Comparison of ENCODE assay signal across 37 cellular contexts in genomic region chr20:7313047-7313446, GRCh38.
"Had no signal": no experiment of that assay in that cellular context is flagged by ENCODE, and none has a peak within 500 bp of the region (broad histone marks: within the 10 kb centered on the region; RNA-seq: fewer than 3 reads in every experiment).

No MANE protein-coding gene starts in this region.

- H3K4me3 Mint-ChIP-seq: activated CD4-positive, alpha-beta memory T cell treated with anti-CD3 and anti-CD28 coated beads, Interleukin-2, amount 10 ng/mL, durations not matched to agents 7 days and 5 days; activated CD4-positive, alpha-beta T cell treated with anti-CD3 and anti-CD28 coated beads for 36 hours; activated CD4-positive, alpha-beta T cell treated with anti-CD3 and anti-CD28 coated beads, Interleukin-2, amount 10 ng/mL, durations not matched to agents 7 days and 5 days; activated CD8-positive, alpha-beta memory T cell treated with anti-CD3 and anti-CD28 coated beads, Interleukin-2, amount 10 ng/mL, durations not matched to agents 7 days and 5 days; activated CD8-positive, alpha-beta T cell treated with anti-CD3 and anti-CD28 coated beads, Interleukin-2, amount 10 ng/mL, durations not matched to agents 7 days and 5 days; activated naive CD4-positive, alpha-beta T cell treated with anti-CD3 and anti-CD28 coated beads, Interleukin-2, amount 10 ng/mL, durations not matched to agents 7 days and 5 days; activated naive CD4-positive, alpha-beta T cell treated with anti-CD3 and anti-CD28 coated beads, Interleukin-2, amount 50 U/mL, for 24 hours; activated naive CD8-positive, alpha-beta T cell; activated naive CD8-positive, alpha-beta T cell treated with anti-CD3 and anti-CD28 coated beads, Interleukin-2, amount 10 ng/mL, durations not matched to agents 7 days and 5 days; activated naive CD8-positive, alpha-beta T cell treated with anti-CD3 and anti-CD28 coated beads, Interleukin-2, amount 50 U/mL, for 24 hours; activated T-cell treated with anti-CD3 and anti-CD28 coated beads, Interleukin-2, amount 50 U/mL, for 24 hours; brain; central memory CD8-positive, alpha-beta T cell; T-helper 1 cell treated with Interleukin-12 subunit alpha and Interleukin-12 subunit beta and Interleukin-4 antibody, amounts not matched to agents 30 μg/mL and 1 μg/mL, for 36 hours; T-helper 2 cell treated with Interferon-gamma antibody and Interleukin-4, amounts not matched to agents 5 μg/mL and 100 μg/mL, for 36 hours; WTC11 had no signal

- H3K4me1 ChIP-seq: ascending aorta had no signal

- H3K4me3 ChIP-seq: ascending aorta, cardiac muscle cell had no signal

- H3K27me3 ChIP-seq: ascending aorta, cardiac muscle cell had no signal

- H3K36me3 ChIP-seq: ascending aorta, cardiac muscle cell, WERI-Rb-1 had no signal

- H3K27me3 Mint-ChIP-seq: activated CD4-positive, alpha-beta memory T cell treated with anti-CD3 and anti-CD28 coated beads, Interleukin-2, amount 10 ng/mL, durations not matched to agents 7 days and 5 days; activated CD4-positive, alpha-beta T cell treated with anti-CD3 and anti-CD28 coated beads for 36 hours; activated CD4-positive, alpha-beta T cell treated with anti-CD3 and anti-CD28 coated beads, Interleukin-2, amount 10 ng/mL, durations not matched to agents 7 days and 5 days; activated CD8-positive, alpha-beta memory T cell treated with anti-CD3 and anti-CD28 coated beads, Interleukin-2, amount 10 ng/mL, durations not matched to agents 7 days and 5 days; activated naive CD4-positive, alpha-beta T cell treated with anti-CD3 and anti-CD28 coated beads, Interleukin-2, amount 10 ng/mL, durations not matched to agents 7 days and 5 days; activated naive CD4-positive, alpha-beta T cell treated with anti-CD3 and anti-CD28 coated beads, Interleukin-2, amount 50 U/mL, for 24 hours; activated naive CD8-positive, alpha-beta T cell; activated naive CD8-positive, alpha-beta T cell treated with anti-CD3 and anti-CD28 coated beads, Interleukin-2, amount 10 ng/mL, durations not matched to agents 7 days and 5 days; activated naive CD8-positive, alpha-beta T cell treated with anti-CD3 and anti-CD28 coated beads, Interleukin-2, amount 50 U/mL, for 24 hours; activated T-cell treated with anti-CD3 and anti-CD28 coated beads, Interleukin-2, amount 50 U/mL, for 24 hours; brain; central memory CD8-positive, alpha-beta T cell had no signal

- H3K27ac Mint-ChIP-seq: activated CD4-positive, alpha-beta memory T cell treated with anti-CD3 and anti-CD28 coated beads, Interleukin-2, amount 10 ng/mL, durations not matched to agents 7 days and 5 days; activated CD4-positive, alpha-beta T cell treated with anti-CD3 and anti-CD28 coated beads for 36 hours; activated CD4-positive, alpha-beta T cell treated with anti-CD3 and anti-CD28 coated beads, Interleukin-2, amount 10 ng/mL, durations not matched to agents 7 days and 5 days; activated CD8-positive, alpha-beta memory T cell treated with anti-CD3 and anti-CD28 coated beads, Interleukin-2, amount 10 ng/mL, durations not matched to agents 7 days and 5 days; activated CD8-positive, alpha-beta T cell treated with anti-CD3 and anti-CD28 coated beads, Interleukin-2, amount 10 ng/mL, durations not matched to agents 7 days and 5 days; activated naive CD4-positive, alpha-beta T cell treated with anti-CD3 and anti-CD28 coated beads, Interleukin-2, amount 10 ng/mL, durations not matched to agents 7 days and 5 days; activated naive CD4-positive, alpha-beta T cell treated with anti-CD3 and anti-CD28 coated beads, Interleukin-2, amount 50 U/mL, for 24 hours; activated naive CD8-positive, alpha-beta T cell; activated naive CD8-positive, alpha-beta T cell treated with anti-CD3 and anti-CD28 coated beads, Interleukin-2, amount 10 ng/mL, durations not matched to agents 7 days and 5 days; activated naive CD8-positive, alpha-beta T cell treated with anti-CD3 and anti-CD28 coated beads, Interleukin-2, amount 50 U/mL, for 24 hours; activated T-cell treated with anti-CD3 and anti-CD28 coated beads, Interleukin-2, amount 50 U/mL, for 24 hours; activated T-helper 2 cell treated with anti-CD3 and anti-CD28 coated beads, Interferon-gamma antibody, Interleukin-2, Interleukin-4, amounts not matched to agents 10 μg/mL and 5 μg/mL and 100 μg/mL, durations not matched to agents 14 hours and 24 hours and 36 hours; brain; T-helper 1 cell treated with Interleukin-12 subunit alpha and Interleukin-12 subunit beta and Interleukin-4 antibody, amounts not matched to agents 30 μg/mL and 1 μg/mL, for 36 hours; T-helper 2 cell treated with Interferon-gamma antibody and Interleukin-4, amounts not matched to agents 5 μg/mL and 100 μg/mL, for 36 hours; WTC11 had no signal

- H3K9me3 ChIP-seq: ascending aorta had no signal

- H3K27ac ChIP-seq: ascending aorta, cardiac muscle cell, WERI-Rb-1 had no signal

- H3K4me1 Mint-ChIP-seq: activated CD4-positive, alpha-beta memory T cell treated with anti-CD3 and anti-CD28 coated beads, Interleukin-2, amount 10 ng/mL, durations not matched to agents 7 days and 5 days; activated CD4-positive, alpha-beta T cell treated with anti-CD3 and anti-CD28 coated beads for 36 hours; activated CD4-positive, alpha-beta T cell treated with anti-CD3 and anti-CD28 coated beads, Interleukin-2, amount 10 ng/mL, durations not matched to agents 7 days and 5 days; activated CD8-positive, alpha-beta memory T cell treated with anti-CD3 and anti-CD28 coated beads, Interleukin-2, amount 10 ng/mL, durations not matched to agents 7 days and 5 days; activated naive CD4-positive, alpha-beta T cell treated with anti-CD3 and anti-CD28 coated beads, Interleukin-2, amount 10 ng/mL, durations not matched to agents 7 days and 5 days; activated naive CD4-positive, alpha-beta T cell treated with anti-CD3 and anti-CD28 coated beads, Interleukin-2, amount 50 U/mL, for 24 hours; activated naive CD8-positive, alpha-beta T cell treated with anti-CD3 and anti-CD28 coated beads, Interleukin-2, amount 10 ng/mL, durations not matched to agents 7 days and 5 days; activated naive CD8-positive, alpha-beta T cell treated with anti-CD3 and anti-CD28 coated beads, Interleukin-2, amount 50 U/mL, for 24 hours; brain; central memory CD8-positive, alpha-beta T cell; WTC11 had no signal

- DNase-seq: activated CD4-positive, alpha-beta memory T cell treated with anti-CD3 and anti-CD28 coated beads, Interleukin-2, amount 10 ng/mL, durations not matched to agents 7 days and 5 days; activated CD4-positive, alpha-beta T cell treated with anti-CD3 and anti-CD28 coated beads for 1 hour; activated CD4-positive, alpha-beta T cell treated with anti-CD3 and anti-CD28 coated beads for 36 hours; activated CD4-positive, alpha-beta T cell treated with anti-CD3 and anti-CD28 coated beads for 48 hours; activated CD4-positive, alpha-beta T cell treated with anti-CD3 and anti-CD28 coated beads, Interleukin-2, amount 10 ng/mL, durations not matched to agents 7 days and 5 days; activated CD4-positive, alpha-beta T cell treated with anti-CD3 and anti-CD28 coated beads, Interleukin-2, amount 50 U/mL, for 48 hours; activated CD4-positive, CD25-positive, alpha-beta regulatory T cell; activated CD8-positive, alpha-beta memory T cell treated with anti-CD3 and anti-CD28 coated beads for 24 hours; activated CD8-positive, alpha-beta memory T cell treated with anti-CD3 and anti-CD28 coated beads, Interleukin-2, amount 10 ng/mL, durations not matched to agents 7 days and 5 days; activated CD8-positive, alpha-beta memory T cell treated with anti-CD3 and anti-CD28 coated beads, Interleukin-2, amount 50 U/mL, for 48 hours; activated CD8-positive, alpha-beta T cell treated with anti-CD3 and anti-CD28 coated beads, Interleukin-2, amount 10 ng/mL, durations not matched to agents 7 days and 5 days; activated effector memory CD4-positive, alpha-beta T cell treated with Interleukin-2 at 50 U/mL for 16 hours; activated gamma-delta T cell; activated naive CD4-positive, alpha-beta T cell treated with anti-CD3 and anti-CD28 coated beads, Interleukin-2, amount 10 ng/mL, durations not matched to agents 7 days and 5 days; activated naive CD4-positive, alpha-beta T cell treated with Interleukin-2 at 50 U/mL for 16 hours; activated naive CD8-positive, alpha-beta T cell treated with anti-CD3 and anti-CD28 coated beads, Interleukin-2, amount 10 ng/mL, durations not matched to agents 7 days and 5 days; activated naive CD8-positive, alpha-beta T cell treated with anti-CD3 and anti-CD28 coated beads, Interleukin-2, amount 50 U/mL, for 24 hours; activated T-cell treated with anti-CD3 and anti-CD28 coated beads, Interleukin-2, amount 50 U/mL, for 24 hours; activated T-cell treated with anti-CD3 and anti-CD28 coated beads, Interleukin-2, amount 50 U/mL, for 48 hours; amygdala; anterior cingulate cortex; caudate nucleus; cerebellar nuclear complex; T-helper 1 cell; T-helper 2 cell; T-helper 9 cell; WERI-Rb-1 had no signal

- H3K36me3 Mint-ChIP-seq: activated CD8-positive, alpha-beta memory T cell treated with anti-CD3 and anti-CD28 coated beads, Interleukin-2, amount 10 ng/mL, durations not matched to agents 7 days and 5 days; activated naive CD4-positive, alpha-beta T cell treated with anti-CD3 and anti-CD28 coated beads, Interleukin-2, amount 10 ng/mL, durations not matched to agents 7 days and 5 days; activated naive CD4-positive, alpha-beta T cell treated with anti-CD3 and anti-CD28 coated beads, Interleukin-2, amount 50 U/mL, for 24 hours; activated naive CD8-positive, alpha-beta T cell; activated naive CD8-positive, alpha-beta T cell treated with anti-CD3 and anti-CD28 coated beads, Interleukin-2, amount 10 ng/mL, durations not matched to agents 7 days and 5 days; brain; WTC11 had no signal
